Comparison of ENCODE assay signal across 15 cellular contexts in genomic region chr7:1720325-1720724, GRCh38. TPM values are rescaled to one million over a fixed set of nuclear protein-coding genes. Genes with fewer than 3 reads are reported as not detected.
DNase-seq lines count a peak whose midpoint lies in the region; ATAC-seq, FAIRE-seq and TF ChIP-seq lines count a peak whose summit lies in the region.
"Had no signal": no experiment of that assay in that cellular context is flagged by ENCODE, and none has a peak within 500 bp of the region (broad histone marks: within the 10 kb centered on the region; RNA-seq: fewer than 3 reads in every experiment).

No MANE protein-coding gene starts in this region.

- TF ChIP-seq CTCF in bronchial epithelial cell (IDR thresholded peaks at IDR 0.05; ENCODE audit: insufficient read depth, low read length, severe bottlenecking), result no peak
- TF ChIP-seq CTCF in vagina (IDR thresholded peaks at IDR 0.05), result no peak
- TF ChIP-seq CTCF in GM20000 (IDR thresholded peaks at IDR 0.05; ENCODE audit: extremely low read depth, missing control alignments), result no peak

- no peak for ATAC-seq in GM19324 (IDR thresholded peaks at IDR 0.05; ENCODE audit: low FRiP score, unreplicated experiment)

- no peak for FAIRE-seq in bronchial epithelial cell (lab: Jason Lieb, UNC)
- FAIRE-seq: H54, HTR-8/SVneo had no signal

- no peak overlapping the region for H3K27ac ChIP-seq in vagina
- H3K27ac ChIP-seq: BLaER1 had no signal

- H3K4me3 ChIP-seq in bronchial epithelial cell (ENCODE audit: low read depth, low read length) (no peak overlapping the region), vagina (no peak overlapping the region)
- H3K4me3 ChIP-seq: BLaER1 had no signal

- H3K36me3 ChIP-seq in bronchial epithelial cell (ENCODE audit: control insufficient read depth, insufficient read depth, low read length) (no peaks in the 10 kb centered on the region), vagina (no peaks in the 10 kb centered on the region)

- H3K4me1 ChIP-seq in vagina, result no peaks in the 10 kb centered on the region

- intact Hi-C loops in vagina (cut with DNase I), result no loop called here

- DNase-seq in COLO668 (lab: John Stamatoyannopoulos, UW; ENCODE audit: unreplicated experiment) (peak; percentile 68), DMS79 (lab: John Stamatoyannopoulos, UW) (peak; percentile 28), NCI-H2171 treated with DMSO at 0.1 percent for 48 hours (lab: John Stamatoyannopoulos, UW) (peak; percentile 90), bronchial epithelial cell (ENCODE audit: low read depth) (peak; percentile 37), vagina (ENCODE audit: extremely low spot score in 2 of 2) (no peak), GM20000 (ENCODE audit: low spot score) (no peak)
- DNase-seq: activated CD4-positive, CD25-positive, alpha-beta regulatory T cell treated with anti-CD3 and anti-CD28 coated beads, Interleukin-2, amount 50 U/mL, for 72 hours; activated gamma-delta T cell; immature natural killer cell; nephron progenitor cell had no signal

- no peaks in the 10 kb centered on the region for H3K9me3 ChIP-seq in vagina
- H3K9me3 ChIP-seq: BLaER1 had no signal

- no peak for TF ChIP-seq POLR2A in vagina (IDR thresholded peaks at IDR 0.05)

- H3K27me3 ChIP-seq in bronchial epithelial cell (ENCODE audit: control insufficient read depth, insufficient read depth, low read length), result peaks cover 3% of the 10 kb centered on the region
- H3K27me3 ChIP-seq in vagina, result no peaks in the 10 kb centered on the region
- H3K27me3 ChIP-seq: BLaER1 had no signal

RNA-seq across cellular contexts. Expression of gene ELFN1, which starts 50.2 kb away (rescaled TPM):
- under 0.01 TPM in 1 of 2 replicates, not detected in the other for total RNA-seq in bronchial epithelial cell
- total RNA-seq in vagina, result 2.2 TPM
- total RNA-seq: MCF 10A had no signal

Comparison
In these comparisons a context has a peak if more than half of its experiments do, and no peak if none do; other contexts are left out.
1. DNase-seq: peak in COLO668 (single experiment), DMS79 (single experiment), NCI-H2171 treated with DMSO at 0.1 percent for 48 hours (single experiment) and bronchial epithelial cell (single experiment); none in vagina (0 of 2) and GM20000 (single experiment).